In the genomic region with DNA sequence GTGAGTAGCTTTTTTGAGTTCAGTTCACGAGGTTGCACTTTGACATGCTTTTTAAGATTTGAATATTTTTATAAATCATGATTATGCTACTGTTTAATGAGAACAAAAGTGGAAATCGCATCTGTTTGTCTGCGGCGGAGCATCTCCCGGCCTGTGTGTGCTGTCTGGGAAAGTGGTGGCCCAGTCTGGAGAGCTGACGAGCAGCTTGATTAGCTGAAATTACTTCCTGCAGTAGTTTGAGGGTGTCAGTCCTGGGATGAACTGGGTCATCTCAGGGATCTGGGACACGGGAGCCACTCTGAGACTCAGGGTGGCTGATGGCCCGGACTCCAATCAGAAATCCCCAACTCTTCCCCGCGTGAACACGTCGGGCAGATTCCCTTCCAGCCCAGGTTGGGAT, we compare ENCODE assay signal across 25 cellular contexts.
DNase-seq lines count a peak whose midpoint lies in the region; ATAC-seq, FAIRE-seq and TF ChIP-seq lines count a peak whose summit lies in the region.
"Had no signal": no experiment of that assay in that cellular context is flagged by ENCODE, and none has a peak within 500 bp of the region (broad histone marks: within the 10 kb centered on the region; RNA-seq: fewer than 3 reads in every experiment).

No MANE protein-coding gene starts in this region.

- H3K27me3 ChIP-seq in esophagus muscularis mucosa (no peaks in the 10 kb centered on the region), colonic mucosa (no peaks in the 10 kb centered on the region)
- H3K27me3 ChIP-seq: BE2C had no signal

- no peaks in the 10 kb centered on the region for H3K9me3 ChIP-seq in esophagus muscularis mucosa
- no peaks in the 10 kb centered on the region for H3K9me3 ChIP-seq in kidney (ENCODE audit: control insufficient read depth in 1 of 2, low read length in 2 of 2)
- no peaks in the 10 kb centered on the region for H3K9me3 ChIP-seq in colonic mucosa
- H3K9me3 ChIP-seq: A549; BE2C; BLaER1 treated with 17β-estradiol and CSF1 and Interleukin-3, amounts not matched to agents 10 nM and 100 nM; HAP-1 had no signal

- TF ChIP-seq CTCF in esophagus muscularis mucosa (IDR thresholded peaks at IDR 0.05), result no peak
- no peak for TF ChIP-seq CTCF in kidney (IDR thresholded peaks at IDR 0.05; ENCODE audit: borderline replicate concordance, extremely low read depth, insufficient read depth)
- TF ChIP-seq CTCF in colonic mucosa (IDR thresholded peaks at IDR 0.05), result no peak

- FAIRE-seq in kidney (lab: Jason Lieb, UNC), result no peak
- FAIRE-seq: A549, GM12891, GM18507, H54 had no signal

- no peak for TF ChIP-seq EP300 in esophagus muscularis mucosa (IDR thresholded peaks at IDR 0.05)

- ATAC-seq in Right ventricle myocardium superior (ENCODE audit: poor library complexity) (no peak), Right ventricle myocardium inferior (no peak), HG03565 (IDR thresholded peaks at IDR 0.05; ENCODE audit: unreplicated experiment) (no peak)
- ATAC-seq: A549 had no signal

- intact Hi-C loops in Right ventricle myocardium superior (cut with DNase I) (no loop called here), Right ventricle myocardium inferior (cut with DNase I) (no loop called here), esophagus muscularis mucosa (cut with DNase I) (no loop called here), kidney (cut with DNase I) (no loop called here), colonic mucosa (cut with DNase I) (no loop called here)

- peaks cover 23 to 82% (median 73%) of the 10 kb centered on the region in 4 donors for H3K4me1 ChIP-seq in esophagus muscularis mucosa
- H3K4me1 ChIP-seq in kidney (ENCODE audit: control insufficient read depth in 1 of 2, insufficient read depth in 1 of 2, low read depth in 1 of 2, low read length in 2 of 2), result peaks cover 0 to 3% of the 10 kb centered on the region in 2 donors
- no peaks in the 10 kb centered on the region for H3K4me1 ChIP-seq in colonic mucosa
- H3K4me1 ChIP-seq: A549, HAP-1 had no signal

- H3K9ac ChIP-seq in kidney (ENCODE audit: low read length in 2 of 2) (no peak overlapping the region), colonic mucosa (ENCODE audit: low read depth in 2 of 2, low read length in 2 of 2) (no peak overlapping the region)
- H3K9ac ChIP-seq: BLaER1 treated with 17β-estradiol and CSF1 and Interleukin-3, amounts not matched to agents 10 nM and 100 nM had no signal

- TF ChIP-seq POLR2A in esophagus muscularis mucosa (IDR thresholded peaks at IDR 0.05; ENCODE audit: low read depth), result no peak

- H3K4me3 ChIP-seq in esophagus muscularis mucosa (no peak overlapping the region), kidney (ENCODE audit: low read length in 2 of 2) (no peak overlapping the region), colonic mucosa (no peak overlapping the region)
- H3K4me3 ChIP-seq: A549; BLaER1 treated with 17β-estradiol and CSF1 and Interleukin-3, amounts not matched to agents 10 nM and 100 nM; HAP-1 had no signal

- DNase-seq in Right ventricle myocardium superior (peak; percentile 15), Right ventricle myocardium inferior (ENCODE audit: missing footprints) (no peak), esophagus muscularis mucosa (ENCODE audit: extremely low spot score) (no peak), kidney (peak; percentile 36), colonic mucosa (no peak)
- DNase-seq in activated CD4-positive, alpha-beta T cell treated with anti-CD3 and anti-CD28 coated beads, Interleukin-2, amount 50 U/mL, for 1 hour, result no peak
- DNase-seq: 8988T; ACHN; AML-193; BE2C; Calu3; CD4-positive, alpha-beta memory T cell; COR-L47; DMS53; DMS79 treated with DMSO at 0.1 percent for 48 hours; GF-D8; GOT3; HFFc6 had no signal

- H3K36me3 ChIP-seq in esophagus muscularis mucosa, result no peaks in the 10 kb centered on the region
- H3K36me3 ChIP-seq in kidney (ENCODE audit: control insufficient read depth in 1 of 2, insufficient read depth in 2 of 2, low read length in 2 of 2), result no peaks in the 10 kb centered on the region
- no peaks in the 10 kb centered on the region for H3K36me3 ChIP-seq in colonic mucosa
- H3K36me3 ChIP-seq: BE2C; BLaER1 treated with 17β-estradiol and CSF1 and Interleukin-3, amounts not matched to agents 10 nM and 100 nM; HAP-1 had no signal

- H3K27ac ChIP-seq in esophagus muscularis mucosa (replicated peaks in 1 of 4) (peak overlapping the region; percentile 74 to 80 (median 76)), kidney (ENCODE audit: low read depth in 2 of 2, low read length in 2 of 2) (no peak overlapping the region), colonic mucosa (no peak overlapping the region)
- H3K27ac ChIP-seq: A549; BLaER1 treated with 17β-estradiol and CSF1 and Interleukin-3, amounts not matched to agents 10 nM and 100 nM had no signal

- WGBS in esophagus muscularis mucosa, result 92% methylated on average over 10 of the region's 12 CpGs

Comparison
In these comparisons a context has a peak if more than half of its experiments do, and no peak if none do; other contexts are left out.
1. DNase-seq: peak in Right ventricle myocardium superior (single experiment) and kidney (single experiment); none in Right ventricle myocardium inferior (single experiment), esophagus muscularis mucosa (single experiment), activated CD4-positive, alpha-beta T cell treated with anti-CD3 and anti-CD28 coated beads, Interleukin-2, amount 50 U/mL, for 1 hour (single experiment) and colonic mucosa (single experiment).
2. H3K27ac ChIP-seq: peak in esophagus muscularis mucosa (4 of 4); none in kidney (0 of 2) and colonic mucosa (single experiment).